ENCODE assay signal across 16 cellular contexts in the genomic region with DNA sequence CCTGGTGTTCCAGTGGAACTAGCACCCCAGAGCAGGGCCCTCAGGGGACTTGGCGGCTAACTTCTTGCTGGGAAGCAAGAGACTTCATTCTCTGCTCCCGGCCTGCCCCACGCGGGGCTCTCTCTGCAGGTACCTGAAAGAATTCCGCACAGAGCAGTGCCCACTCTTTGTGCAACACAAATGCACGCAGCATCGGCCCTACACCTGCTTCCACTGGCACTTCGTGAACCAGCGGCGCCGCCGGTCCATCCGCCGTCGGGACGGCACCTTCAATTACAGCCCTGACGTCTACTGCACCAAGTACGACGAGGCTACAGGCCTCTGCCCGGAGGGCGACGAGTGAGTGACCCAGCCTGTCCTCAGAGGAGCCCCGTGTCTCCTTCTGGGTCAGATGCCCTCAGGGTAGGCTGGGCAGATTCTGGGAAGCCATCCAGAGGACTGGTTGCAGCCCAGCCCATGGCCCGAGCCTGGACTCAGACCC. TPM values are rescaled to one million over a fixed set of nuclear protein-coding genes. Genes with fewer than 3 reads are reported as not detected.
DNase-seq lines count a peak whose midpoint lies in the region; ATAC-seq and TF ChIP-seq lines count a peak whose summit lies in the region.
"Had no signal": no experiment of that assay in that cellular context is flagged by ENCODE, and none has a peak within 500 bp of the region (broad histone marks: within the 10 kb centered on the region; RNA-seq: fewer than 3 reads in every experiment).

No MANE protein-coding gene starts in this region.

- DNase-seq in D341Med (ENCODE audit: low spot score) (peak; percentile 38), coronary artery (ENCODE audit: low spot score) (peak; percentile 72), smooth muscle cell (lab: John Stamatoyannopoulos, UW; ENCODE audit: unreplicated experiment) (no peak), NOMO-1 treated with DMSO at 0.1 percent for 48 hours (lab: John Stamatoyannopoulos, UW; ENCODE audit: unreplicated experiment) (no peak), GM19238 (ENCODE audit: insufficient read length, low spot score) (no peak)
- DNase-seq: activated CD8-positive, alpha-beta memory T cell treated with anti-CD3 and anti-CD28 coated beads for 24 hours; NCI-H1092 treated with DMSO at 0.1 percent for 48 hours; NCI-H774; stimulated activated CD4-positive, alpha-beta T cell treated with anti-CD3 and anti-CD28 coated beads, Interleukin-2, amount 100 ng/mL, for 48 hours; stimulated activated CD8-positive, alpha-beta memory T cell treated with anti-CD3 and anti-CD28 coated beads, Interleukin-4, amount 100 ng/mL, for 48 hours; T-cell had no signal

- no peak overlapping the region for H2AFZ ChIP-seq in smooth muscle cell (ENCODE audit: low read depth)

- H3K27ac ChIP-seq in coronary artery, result peak overlapping the region; percentile 42 to 72
- H3K27ac ChIP-seq in layer of hippocampus (ENCODE audit: low read depth, low read length), result peak overlapping the region; percentile 10
- peak overlapping the region; percentile 93 for H3K27ac ChIP-seq in smooth muscle cell (ENCODE audit: low read depth)

- H3K27me3 ChIP-seq in layer of hippocampus (ENCODE audit: control insufficient read depth, insufficient read depth, low read length) (no peaks in the 10 kb centered on the region), smooth muscle cell (ENCODE audit: low read depth) (no peaks in the 10 kb centered on the region)

- H3K4me3 ChIP-seq in coronary artery (peak overlapping the region; percentile 18), smooth muscle cell (no peak overlapping the region)
- H3K4me3 ChIP-seq: lung had no signal

- 84% methylated on average over 24 of the region's 24 CpGs for WGBS in smooth muscle cell (ENCODE audit: low lambda C conversion rate)

- peaks cover 52% of the 10 kb centered on the region for H4K20me1 ChIP-seq in smooth muscle cell (ENCODE audit: low read depth)

- peak overlapping the region; percentile 36 for H3K4me2 ChIP-seq in smooth muscle cell

- H3K9me3 ChIP-seq in smooth muscle cell (replicated peaks; ENCODE audit: low read depth), result no peaks in the 10 kb centered on the region

- no peak for TF ChIP-seq CTCF in coronary artery (IDR thresholded peaks at IDR 0.05)
- TF ChIP-seq CTCF in smooth muscle cell (IDR thresholded peaks at IDR 0.05; ENCODE audit: borderline replicate concordance, insufficient read depth, poor library complexity, severe bottlenecking), result no peak

- peaks cover 26% of the 10 kb centered on the region for H3K79me2 ChIP-seq in smooth muscle cell (ENCODE audit: low read depth)

- peak overlapping the region; percentile 60 for H3K9ac ChIP-seq in smooth muscle cell (ENCODE audit: low read depth)

- ATAC-seq in GM18498 (IDR thresholded peaks at IDR 0.05; ENCODE audit: unreplicated experiment) (no peak), GM19023 (IDR thresholded peaks at IDR 0.05; ENCODE audit: unreplicated experiment) (no peak)
- ATAC-seq: natural killer cell treated with Interleukin-12 subunit alpha and Interleukin-12 subunit beta and Interleukin-15 and Interleukin-18, amount 100 ng/mL, for 72 hours; T-cell had no signal

- H3K36me3 ChIP-seq in smooth muscle cell (ENCODE audit: low read depth), result no peaks in the 10 kb centered on the region

- H3K4me1 ChIP-seq in smooth muscle cell (ENCODE audit: low read depth), result no peaks in the 10 kb centered on the region

- no peaks in the 10 kb centered on the region for H3F3A ChIP-seq in smooth muscle cell (ENCODE audit: low read depth)

RNA-seq across cellular contexts. Expression of gene UNK, which starts 25.1 kb away (rescaled TPM):
- 25.4 and 39.5 TPM in 2 replicates for total RNA-seq in smooth muscle cell
- 26.8 and 31.5 TPM in 2 replicates for polyA plus RNA-seq in smooth muscle cell

RNA-seq across cellular contexts. Expression of gene UNC13D, which starts 34.5 kb away (rescaled TPM):
- total RNA-seq in smooth muscle cell, result 4.5 TPM in 2 replicates
- 2.4 and 9.6 TPM in 2 replicates for polyA plus RNA-seq in smooth muscle cell

RNA-seq across cellular contexts. Expression of gene GALK1, which starts 44.7 kb away (rescaled TPM):
- 31.1 and 32.7 TPM in 2 replicates for total RNA-seq in smooth muscle cell
- 88.8 and 108 TPM in 2 replicates for polyA plus RNA-seq in smooth muscle cell

RNA-seq across cellular contexts. Expression of gene WBP2, which starts 45.5 kb away (rescaled TPM):
- total RNA-seq in smooth muscle cell, result 26.4 and 27.6 TPM in 2 replicates
- polyA plus RNA-seq in smooth muscle cell, result 91.4 and 111 TPM in 2 replicates

Comparison
In these comparisons a context has a peak if more than half of its experiments do, and no peak if none do; other contexts are left out.
1. DNase-seq: peak in D341Med (single experiment) and coronary artery (single experiment); none in smooth muscle cell (single experiment), NOMO-1 treated with DMSO at 0.1 percent for 48 hours (single experiment) and GM19238 (single experiment).
2. H3K27ac ChIP-seq: peak in every context shown above with its lines; median percentile 93 in smooth muscle cell; 57 in coronary artery; 10 in layer of hippocampus.